Comparison of ENCODE assay signal across 1 cellular context in genomic region chr5:181088289-181088688, GRCh38.
TF ChIP-seq lines count a peak whose summit lies in the region.

No MANE protein-coding gene starts in this region.

TF ChIP-seq in endothelial cell of umbilical vein, 7 proteins besides CTCF, POLR2A, EP300 and RAD21 (continued from another document):
- TF ChIP-seq MAX (IDR thresholded peaks at IDR 0.05; ENCODE audit: insufficient read depth, insufficient read length): no peak
- no peak for TF ChIP-seq POLR2AphosphoS5 (IDR thresholded peaks at IDR 0.05; ENCODE audit: insufficient read depth, low read depth, low read length)
- TF ChIP-seq FOS (IDR thresholded peaks at IDR 0.05; ENCODE audit: borderline replicate concordance, insufficient read depth, low read length): no peak
- no peak for TF ChIP-seq GATA2 (IDR thresholded peaks at IDR 0.05; ENCODE audit: insufficient read depth, insufficient read length, low read depth, low read length)
- no peak for TF ChIP-seq JUN (IDR thresholded peaks at IDR 0.05; ENCODE audit: borderline replicate concordance, insufficient read depth, insufficient read length, low read depth)
